Comparison of ENCODE assay signal across 19 cellular contexts in genomic region chr11:59223611-59224010, GRCh38. TPM values are rescaled to one million over a fixed set of nuclear protein-coding genes. Genes with fewer than 3 reads are reported as not detected.
A peak's percentile ranks its signal among the peaks of the same experiment; 100 is the strongest.
DNase-seq lines count a peak whose midpoint lies in the region; ATAC-seq and TF ChIP-seq lines count a peak whose summit lies in the region.
"Had no signal": no experiment of that assay in that cellular context is flagged by ENCODE, and none has a peak within 500 bp of the region (broad histone marks: within the 10 kb centered on the region; RNA-seq: fewer than 3 reads in every experiment).

No MANE protein-coding gene starts in this region.

- H3K36me3 ChIP-seq in skeletal muscle tissue (ENCODE audit: control insufficient read depth in 3 of 3, insufficient read depth in 3 of 3, low read length in 3 of 3): no peaks in the 10 kb centered on the region

- TF ChIP-seq CTCF in CD14-positive monocyte (IDR thresholded peaks at IDR 0.05): no peak
- no peak for TF ChIP-seq CTCF in activated B cell treated with CpG ODN at 0.5 μM for 24 hours (IDR thresholded peaks at IDR 0.05)
- TF ChIP-seq CTCF in GM10248 (IDR thresholded peaks at IDR 0.05; ENCODE audit: control extremely low read depth, extremely low read depth, low read depth, missing control alignments): no peak

- ATAC-seq in activated B cell treated with CpG ODN at 0.5 μM for 24 hours (ENCODE audit: low read depth) (no peak), right cardiac atrium (no peak), HG03196 (IDR thresholded peaks at IDR 0.05; ENCODE audit: unreplicated experiment) (no peak)
- ATAC-seq: activated CD8-positive, alpha-beta memory T cell treated with anti-CD3 and anti-CD28 coated beads, Interleukin-2, amount 10 ng/mL, durations not matched to agents 7 days and 5 days; left colon had no signal

- peaks cover 0 to 1% (median 0%) of the 10 kb centered on the region in 3 donors for H3K27me3 Mint-ChIP-seq in CD14-positive monocyte (ENCODE audit: low read depth in 3 of 3)
- H3K27me3 Mint-ChIP-seq in activated B cell treated with CpG ODN at 0.5 μM for 24 hours: no peaks in the 10 kb centered on the region
- H3K27me3 Mint-ChIP-seq: brain had no signal

- CTCF ChIA-PET in activated B cell treated with CpG ODN at 0.5 μM for 24 hours (lab: Charles Lee) (interaction anchor here (1.5 to 3.8 kb wide), 4 partner anchors 39 to 206 kb away, joined by 3 to 22 read pairs (median 12); partner anchors contain the start of gene DTX4), GM10248 (lab: Yijun Ruan, JAX) (interaction anchor here (0.8 to 4.0 kb wide), 16 partner anchors 9 to 65 kb away, joined by 3 to 22 read pairs (median 5); partner anchors contain the start of genes DTX4 and MPEG1)

- DNase-seq in CD14-positive monocyte (ENCODE audit: low spot score) (no peak), activated B cell treated with CpG ODN at 0.5 μM for 24 hours (no peak), right cardiac atrium (no peak), NCI-H526 (lab: John Stamatoyannopoulos, UW) (no peak), superior temporal gyrus (ENCODE audit: extremely low spot score) (no peak), GM10248 (ENCODE audit: extremely low spot score) (no peak)
- DNase-seq: activated CD8-positive, alpha-beta memory T cell treated with anti-CD3 and anti-CD28 coated beads, Interleukin-2, amount 10 ng/mL, durations not matched to agents 7 days and 5 days; activated gamma-delta T cell treated with Interleukin-2 at 50 U/mL for 16 hours; left colon; NCI-H1048; nephron progenitor cell; stimulated activated CD4-positive, alpha-beta T cell treated with anti-CD3 and anti-CD28 coated beads, Interleukin-4, amount 100 ng/mL, for 24 hours had no signal

- H3K4me3 ChIP-seq in right cardiac atrium (ENCODE audit: low read length) (no peak overlapping the region), skeletal muscle tissue (ENCODE audit: low read length in 3 of 3) (no peak overlapping the region)

- H3K9me3 ChIP-seq in right cardiac atrium (ENCODE audit: control insufficient read depth, low read length): no peaks in the 10 kb centered on the region
- H3K9me3 ChIP-seq in skeletal muscle tissue (ENCODE audit: control insufficient read depth in 3 of 3, low read length in 3 of 3): no peaks in the 10 kb centered on the region

- 45% methylated on average over 2 of the region's 2 CpGs for WGBS in right cardiac atrium

- H3K4me3 Mint-ChIP-seq in CD14-positive monocyte (peak overlapping the region; percentile 72 to 74), activated B cell treated with CpG ODN at 0.5 μM for 24 hours (peak overlapping the region; percentile 39)
- H3K4me3 Mint-ChIP-seq: activated CD8-positive, alpha-beta memory T cell treated with anti-CD3 and anti-CD28 coated beads, Interleukin-2, amount 10 ng/mL, durations not matched to agents 7 days and 5 days; brain; nephron progenitor cell; T-helper 1 cell treated with Interleukin-12 subunit alpha and Interleukin-12 subunit beta and Interleukin-4 antibody, amounts not matched to agents 30 μg/mL and 1 μg/mL, for 36 hours had no signal

- H3K36me3 Mint-ChIP-seq in CD14-positive monocyte (peaks cover 3 to 5% of the 10 kb centered on the region in 2 donors), activated B cell treated with CpG ODN at 0.5 μM for 24 hours (ENCODE audit: low read depth) (no peaks in the 10 kb centered on the region)
- H3K36me3 Mint-ChIP-seq: activated CD8-positive, alpha-beta memory T cell treated with anti-CD3 and anti-CD28 coated beads, Interleukin-2, amount 10 ng/mL, durations not matched to agents 7 days and 5 days; brain had no signal

- peaks cover 84% of the 10 kb centered on the region for H3K4me1 Mint-ChIP-seq in CD14-positive monocyte
- H3K4me1 Mint-ChIP-seq in activated B cell treated with CpG ODN at 0.5 μM for 24 hours: peaks cover 67% of the 10 kb centered on the region
- H3K4me1 Mint-ChIP-seq: activated CD8-positive, alpha-beta memory T cell treated with anti-CD3 and anti-CD28 coated beads, Interleukin-2, amount 10 ng/mL, durations not matched to agents 7 days and 5 days; brain; nephron progenitor cell had no signal

- H3K9me3 Mint-ChIP-seq in CD14-positive monocyte: peaks cover 0 to 1% (median 0%) of the 10 kb centered on the region in 7 donors
- H3K9me3 Mint-ChIP-seq in activated B cell treated with CpG ODN at 0.5 μM for 24 hours: no peaks in the 10 kb centered on the region
- H3K9me3 Mint-ChIP-seq: brain; nephron progenitor cell; T-helper 1 cell treated with Interleukin-12 subunit alpha and Interleukin-12 subunit beta and Interleukin-4 antibody, amounts not matched to agents 30 μg/mL and 1 μg/mL, for 36 hours had no signal

- POLR2A ChIA-PET in activated B cell treated with CpG ODN at 0.5 μM for 24 hours (lab: Charles Lee): interaction anchor here (1.1 to 5.2 kb wide), 11 partner anchors 12 to 65 kb away, joined by 3 to 67 read pairs (median 4); partner anchors contain the start of genes DTX4 and MPEG1
- POLR2A ChIA-PET in GM10248 (lab: Yijun Ruan, JAX): no interaction called here

- H3K9ac ChIP-seq in skeletal muscle tissue (ENCODE audit: low read depth in 1 of 3, low read length in 3 of 3): no peak overlapping the region

- peaks cover 7% of the 10 kb centered on the region for H3K4me1 ChIP-seq in right cardiac atrium (ENCODE audit: control insufficient read depth, insufficient read depth, low read length)
- peaks cover 0 to 2% (median 0%) of the 10 kb centered on the region in 3 donors for H3K4me1 ChIP-seq in skeletal muscle tissue (ENCODE audit: control insufficient read depth in 3 of 3, insufficient read depth in 3 of 3, low read length in 3 of 3)

- H3K27me3 ChIP-seq in right cardiac atrium (ENCODE audit: control insufficient read depth, insufficient read depth): no peaks in the 10 kb centered on the region
- no peaks in the 10 kb centered on the region for H3K27me3 ChIP-seq in skeletal muscle tissue (ENCODE audit: control insufficient read depth in 3 of 3, insufficient read depth in 3 of 3, low read length in 3 of 3)

- H3K27ac Mint-ChIP-seq in CD14-positive monocyte (peak overlapping the region; percentile 96 to 99 (median 98)), activated B cell treated with CpG ODN at 0.5 μM for 24 hours (peak overlapping the region; percentile 81)
- H3K27ac Mint-ChIP-seq: activated CD8-positive, alpha-beta memory T cell treated with anti-CD3 and anti-CD28 coated beads, Interleukin-2, amount 10 ng/mL, durations not matched to agents 7 days and 5 days; brain; nephron progenitor cell; T-helper 1 cell treated with Interleukin-12 subunit alpha and Interleukin-12 subunit beta and Interleukin-4 antibody, amounts not matched to agents 30 μg/mL and 1 μg/mL, for 36 hours had no signal

- intact Hi-C loops in CD14-positive monocyte (cut with micrococcal nuclease): loop anchor here in 1 of 2 donors (2.0 to 5.0 kb wide), 2 partner anchors 15 to 49 kb away; no protein-coding TSS in a partner anchor
- intact Hi-C loops in activated B cell treated with CpG ODN at 0.5 μM for 24 hours (cut with micrococcal nuclease): loop anchor here (2.0 kb wide), 1 partner anchor 15 kb away; no protein-coding TSS in a partner anchor
- intact Hi-C loops in right cardiac atrium (cut with DNase I): no loop called here

- H3K27ac ChIP-seq in right cardiac atrium (ENCODE audit: low read length) (peak overlapping the region; percentile 64), skeletal muscle tissue (ENCODE audit: low read depth, low read length) (peak overlapping the region; percentile 65)
- H3K27ac ChIP-seq: RWPE1 had no signal

RNA-seq across cellular contexts. Expression of gene MPEG1, which starts 10.9 kb away (rescaled TPM):
- polyA plus RNA-seq in CD14-positive monocyte (100 to 1,000 TPM; 691 to 971 TPM), right cardiac atrium (1.9 TPM)
- total RNA-seq in activated B cell treated with CpG ODN at 0.5 μM for 24 hours (145 and 154 TPM in 2 replicates), right cardiac atrium (10 to 100 TPM; 13.5 to 20.9 (median 18.9) TPM), skeletal muscle tissue (11.0 TPM)
- total RNA-seq: activated CD8-positive, alpha-beta memory T cell treated with anti-CD3 and anti-CD28 coated beads, Interleukin-2, amount 10 ng/mL, durations not matched to agents 7 days and 5 days; fibroblast of lung; renal cortical epithelial cell had no signal
- polyA plus RNA-seq: fibroblast of lung had no signal

RNA-seq across cellular contexts. Expression of gene DTX4, which starts 51.7 kb away (rescaled TPM):
- 1 to 10 TPM; 1.1 to 1.9 TPM for polyA plus RNA-seq in CD14-positive monocyte
- total RNA-seq in activated B cell treated with CpG ODN at 0.5 μM for 24 hours: 24.2 TPM in 2 replicates
- 1 to 10 TPM; 1.6 to 3.4 (median 1.7) TPM for total RNA-seq in right cardiac atrium
- polyA plus RNA-seq in right cardiac atrium: 0.70 TPM
- 9.9 TPM for total RNA-seq in skeletal muscle tissue
